1 cellular context compared by ENCODE assay signal in genomic region chr17:8288336-8289102, GRCh38.
A peak's percentile ranks its signal among the peaks of the same experiment; 100 is the strongest.
TF ChIP-seq lines count a peak whose summit lies in the region.

Gene RANGRF (plus strand): TSS chr17:8288670. CDS start chr17:8288789, 119 bp downstream.

TF ChIP-seq in SK-N-SH, 30 proteins besides CTCF, POLR2A, EP300 and RAD21 (continued from another document):
- peak; percentile 38; the same call in 1 of the 2 replicates for TF ChIP-seq USF2 (IDR thresholded peaks at IDR 0.05; ENCODE audit: borderline replicate concordance, low read depth, low read length)
- TF ChIP-seq EZH2phosphoT487 (IDR thresholded peaks at IDR 0.05; ENCODE audit: borderline replicate concordance, low read depth) = no peak
- no peak for TF ChIP-seq JUND (IDR thresholded peaks at IDR 0.05)
- no peak; the same call in 1 of the 2 replicates for TF ChIP-seq NFIC (IDR thresholded peaks at IDR 0.05; ENCODE audit: borderline replicate concordance)
- TF ChIP-seq ELF1 (IDR thresholded peaks at IDR 0.05) = no peak
- peak; percentile 96 for TF ChIP-seq PBX3 (IDR thresholded peaks at IDR 0.05)
